Comparison of ENCODE assay signal across 35 cellular contexts in genomic region chr2:174994381-174994780, GRCh38.
"Had no signal": no experiment of that assay in that cellular context is flagged by ENCODE, and none has a peak within 500 bp of the region (broad histone marks: within the 10 kb centered on the region; RNA-seq: fewer than 3 reads in every experiment).

No MANE protein-coding gene starts in this region.

- DNase-seq: Karpas-422, Kasumi-1, MG63, MM.1S, MV-4-11, NCI-H1048, NCI-H1092, NCI-H1092 treated with DMSO at 0.1 percent for 48 hours, NCI-H1105, NCI-H1105 treated with DMSO at 0.1 percent for 48 hours, NCI-H1417, NCI-H1417 treated with DMSO at 0.1 percent for 48 hours, NCI-H1436, NCI-H1436 treated with DMSO at 0.1 percent for 48 hours, NCI-H146, NCI-H1694, NCI-H1694 treated with DMSO at 0.1 percent for 48 hours, NCI-H187, NCI-H187 treated with DMSO at 0.1 percent for 48 hours, NCI-H1930, NCI-H2029, NCI-H2029 treated with DMSO at 0.1 percent for 48 hours, NCI-H2081, NCI-H2081 treated with DMSO at 0.1 percent for 48 hours, NCI-H2107, NCI-H2171, NCI-H2171 treated with DMSO at 0.1 percent for 48 hours, NCI-H2227 treated with DMSO at 0.1 percent for 48 hours, NCI-H226, NCI-H345, NCI-H446 treated with DMSO at 0.1 percent for 48 hours, NCI-H510A, NCI-H510A treated with DMSO at 0.1 percent for 48 hours, NCI-H524, NCI-H524 treated with DMSO at 0.1 percent for 48 hours had no signal

- H3K9me3 ChIP-seq: MG63 had no signal

- H3K4me3 ChIP-seq: MG63 had no signal

- H3K27me3 ChIP-seq: MG63 had no signal

- H3K36me3 ChIP-seq: MG63 had no signal
